ENCODE assay signal across 18 cellular contexts in genomic region chr10:78746178-78746763, GRCh38.
A peak's percentile ranks its signal among the peaks of the same experiment; 100 is the strongest.
DNase-seq lines count a peak whose midpoint lies in the region; ATAC-seq, FAIRE-seq and TF ChIP-seq lines count a peak whose summit lies in the region.
"Had no signal": no experiment of that assay in that cellular context is flagged by ENCODE, and none has a peak within 500 bp of the region (broad histone marks: within the 10 kb centered on the region; RNA-seq: fewer than 3 reads in every experiment).

No MANE protein-coding gene starts in this region.

- WGBS in H1 (ENCODE audit: extremely low coverage in 1 of 2, insufficient coverage in 1 of 2, insufficient read length in 1 of 2, insufficient replicate concordance in 2 of 2, low coverage in 1 of 2, low lambda C conversion rate in 2 of 2, missing lambda C conversion rate in 1 of 2), 2 experiments = 87% methylated on average over 9 of the region's 11 CpGs; no CpG with 5 or more reads in 1 of the 2 experiments
- WGBS in trophoblast cell (ENCODE audit: extremely low coverage, insufficient coverage, insufficient read length) = no CpG with 5 or more reads among the region's 11 CpGs

- no peak for TF ChIP-seq EP300 in H1 (IDR thresholded peaks at IDR 0.05; ENCODE audit: borderline replicate concordance in 1 of 2, low read depth in 2 of 2, low read length in 2 of 2)

- intact Hi-C loops in CD8-positive, alpha-beta T cell (cut with DNase I, micrococcal nuclease) = no loop called here
- intact Hi-C loops in PC-9 (cut with micrococcal nuclease; ENCODE audit: unreplicated experiment) (no loop called here), OCI-LY7 (cut with micrococcal nuclease; ENCODE audit: unreplicated experiment) (no loop called here)

- H3K9me3 ChIP-seq in CD8-positive, alpha-beta T cell (ENCODE audit: low read length) = no peaks in the 10 kb centered on the region
- no peaks in the 10 kb centered on the region for H3K9me3 ChIP-seq in H1 (ENCODE audit: insufficient read depth in 2 of 2, low read depth in 1 of 2, low read length in 1 of 2)
- H3K9me3 ChIP-seq in trophoblast cell (ENCODE audit: insufficient read depth, low read depth, low read length) = peaks cover 4% of the 10 kb centered on the region
- no peaks in the 10 kb centered on the region for H3K9me3 ChIP-seq in PC-9 (ENCODE audit: insufficient read depth, low read depth)
- H3K9me3 ChIP-seq in OCI-LY7 (ENCODE audit: low read length) = no peaks in the 10 kb centered on the region

- CTCF ChIA-PET in CD8-positive, alpha-beta T cell (lab: Charles Lee) = no interaction called here
- CTCF ChIA-PET in H1 (lab: Charles Lee; ENCODE audit: partially characterized antibody) = interaction anchor here (1.3 to 1.8 kb wide), 2 partner anchors 10 to 449 kb away, joined by 3 to 6 read pairs; no protein-coding TSS in a partner anchor
- CTCF ChIA-PET in PC-9 (lab: Charles Lee) = no interaction called here
- CTCF ChIA-PET in OCI-LY7 (lab: Charles Lee; ENCODE audit: unreplicated experiment) = no interaction called here

- no peak overlapping the region for H3K4me3 Mint-ChIP-seq in CD8-positive, alpha-beta T cell

- no peaks in the 10 kb centered on the region for H3K27me3 Mint-ChIP-seq in CD8-positive, alpha-beta T cell (ENCODE audit: low read depth)

- H2BK5ac ChIP-seq in H1 (ENCODE audit: low read depth, low read length) (no peak overlapping the region), trophoblast cell (ENCODE audit: low read depth, low read length, poor library complexity) (no peak overlapping the region)

- no peak overlapping the region for H3K4ac ChIP-seq in H1 (replicated peaks; ENCODE audit: insufficient read length, low read depth, low read length)
- no peak overlapping the region for H3K4ac ChIP-seq in trophoblast cell (ENCODE audit: low read depth, low read length)

- H4K8ac ChIP-seq in H1 (ENCODE audit: extremely low read depth, insufficient read depth, low read length) (no peak overlapping the region), trophoblast cell (ENCODE audit: low read depth, low read length) (no peak overlapping the region)

- no peaks in the 10 kb centered on the region for H3K27me3 ChIP-seq in CD8-positive, alpha-beta T cell (ENCODE audit: insufficient read depth, low read length)
- H3K27me3 ChIP-seq in H1 (replicated peaks in 1 of 4; ENCODE audit: control insufficient read depth in 3 of 4, extremely low read depth in 1 of 4, insufficient read depth in 3 of 4, low read length in 3 of 4) = no peaks in the 10 kb centered on the region; a peak in 2 of 7 replicates
- H3K27me3 ChIP-seq in trophoblast cell (ENCODE audit: insufficient read depth, low read length) = no peaks in the 10 kb centered on the region
- H3K27me3 ChIP-seq in PC-9 (ENCODE audit: insufficient read depth, low read depth) = no peaks in the 10 kb centered on the region

- no peak overlapping the region for H4K91ac ChIP-seq in H1 (replicated peaks; ENCODE audit: insufficient read length, low read length)
- peak overlapping the region; percentile 0 for H4K91ac ChIP-seq in trophoblast cell (ENCODE audit: low read depth, low read length)

- no peaks in the 10 kb centered on the region for H3K79me1 ChIP-seq in H1 (ENCODE audit: low read depth, low read length)
- H3K79me1 ChIP-seq in trophoblast cell (ENCODE audit: low read length) = peaks cover 18% of the 10 kb centered on the region

- BruUV-seq in PC-9 (replicated peaks; lab: Mats Ljungman, UMichigan) (no TSS peak), OCI-LY7 (replicated peaks; lab: Mats Ljungman, UMichigan) (no TSS peak)

- no peak for FAIRE-seq in H1 (lab: Jason Lieb, UNC)
- FAIRE-seq: A204.1, G401.6 had no signal

- H2AFZ ChIP-seq in H1 (ENCODE audit: low read length) = peak overlapping the region; percentile 58; the same call in 1 of the 2 replicates
- no peak overlapping the region for H2AFZ ChIP-seq in trophoblast cell (ENCODE audit: insufficient read depth, low read length, poor library complexity)
- H2AFZ ChIP-seq in PC-9 = no peak overlapping the region
- no peak overlapping the region for H2AFZ ChIP-seq in OCI-LY7 (ENCODE audit: low read length)

- 0 out of 2 replicates have a peak overlapping the region, but pooled peaks have one; percentile 61 for H2BK15ac ChIP-seq in H1 (ENCODE audit: low read length)

- peaks cover 19% of the 10 kb centered on the region for H3K4me1 Mint-ChIP-seq in CD8-positive, alpha-beta T cell (ENCODE audit: low read depth)

- no peak overlapping the region for H2BK20ac ChIP-seq in H1 (ENCODE audit: low read length)

- H3K23ac ChIP-seq in H1 (ENCODE audit: insufficient read length) (no peak overlapping the region), trophoblast cell (ENCODE audit: low read length) (no peak overlapping the region)

- H3K14ac ChIP-seq in H1 (ENCODE audit: insufficient read length) (no peak overlapping the region), trophoblast cell (ENCODE audit: low read length) (peak overlapping the region; percentile 16)

- POLR2A ChIA-PET in CD8-positive, alpha-beta T cell (lab: Charles Lee) = no interaction called here
- POLR2A ChIA-PET in H1 (lab: Charles Lee; ENCODE audit: partially characterized antibody) = no interaction called here
- POLR2A ChIA-PET in PC-9 (lab: Charles Lee; ENCODE audit: unreplicated experiment) = no interaction called here
- POLR2A ChIA-PET in OCI-LY7 (lab: Charles Lee) = no interaction called here

- peaks cover 21% of the 10 kb centered on the region for H3K4me1 ChIP-seq in CD8-positive, alpha-beta T cell (ENCODE audit: insufficient read depth, low read length)
- H3K4me1 ChIP-seq in H1 (replicated peaks in 1 of 4; ENCODE audit: control insufficient read depth in 3 of 4, insufficient read depth in 4 of 4, low read length in 3 of 4) = peaks cover 0 to 5% (median 3%) of the 10 kb centered on the region in 4 experiments; a peak in 3 of 7 replicates
- H3K4me1 ChIP-seq in trophoblast cell (ENCODE audit: control insufficient read depth in 1 of 2, insufficient read depth in 2 of 2, low read length in 2 of 2) = peaks cover 17 to 32% of the 10 kb centered on the region in 2 experiments
- no peaks in the 10 kb centered on the region for H3K4me1 ChIP-seq in PC-9 (replicated peaks; ENCODE audit: insufficient read depth)
- peaks cover 8% of the 10 kb centered on the region for H3K4me1 ChIP-seq in OCI-LY7 (ENCODE audit: insufficient read depth, low read length, poor library complexity, severe bottlenecking)

- ATAC-seq in CD8-positive, alpha-beta T cell = no peak
- ATAC-seq in GM19023 (IDR thresholded peaks at IDR 0.05; ENCODE audit: unreplicated experiment) (no peak), HG02571 (IDR thresholded peaks at IDR 0.05; ENCODE audit: unreplicated experiment) (no peak)
- ATAC-seq: HCT116 had no signal

- H2BK12ac ChIP-seq in H1 (ENCODE audit: low read depth, low read length) (0 out of 2 replicates have a peak overlapping the region, but pooled peaks have one; percentile 75), trophoblast cell (ENCODE audit: low read length) (peak overlapping the region; percentile 27)

- H3K36me3 Mint-ChIP-seq in CD8-positive, alpha-beta T cell = no peaks in the 10 kb centered on the region

- no peaks in the 10 kb centered on the region for H3K9me3 Mint-ChIP-seq in CD8-positive, alpha-beta T cell

- H4K20me1 ChIP-seq in H1 (replicated peaks in 1 of 2; ENCODE audit: control insufficient read depth in 1 of 2, insufficient read depth in 2 of 2, low read length in 2 of 2) = no peaks in the 10 kb centered on the region
- H4K20me1 ChIP-seq in PC-9 (ENCODE audit: insufficient read depth) = no peaks in the 10 kb centered on the region
- no peaks in the 10 kb centered on the region for H4K20me1 ChIP-seq in OCI-LY7 (ENCODE audit: insufficient read depth, low read length)

- H2BK120ac ChIP-seq in H1 (replicated peaks; ENCODE audit: low read depth, low read length) (no peak overlapping the region), trophoblast cell (ENCODE audit: insufficient read depth, low read length, poor library complexity) (peak overlapping the region; percentile 29)

- H4K5ac ChIP-seq in H1 (ENCODE audit: insufficient read length, low read depth, low read length) = no peak overlapping the region

- H3K27ac ChIP-seq in CD8-positive, alpha-beta T cell (ENCODE audit: low read depth, low read length) = no peak overlapping the region
- H3K27ac ChIP-seq in H1 (ENCODE audit: low read depth, low read length) (no peak overlapping the region), trophoblast cell (ENCODE audit: low read depth, low read length) (no peak overlapping the region), PC-9 (no peak overlapping the region), OCI-LY7 (ENCODE audit: low read depth, low read length, poor library complexity, severe bottlenecking) (no peak overlapping the region)
- H3K27ac ChIP-seq: HL-60, KMS-11 had no signal

- H3K18ac ChIP-seq in H1 (ENCODE audit: extremely low read depth, low read length) (no peak overlapping the region), trophoblast cell (ENCODE audit: low read length) (no peak overlapping the region)

- H3K56ac ChIP-seq in H1 (replicated peaks; ENCODE audit: insufficient read length, low read depth, low read length) = no peak overlapping the region

- H3K23me2 ChIP-seq in H1 (ENCODE audit: low read depth, low read length) = peaks cover 3% of the 10 kb centered on the region; the same call in 1 of the 2 replicates

- H3K27ac Mint-ChIP-seq in CD8-positive, alpha-beta T cell = peak overlapping the region; percentile 55

- no peaks in the 10 kb centered on the region for H3K9me2 ChIP-seq in PC-9 (ENCODE audit: insufficient read depth)
- H3K9me2 ChIP-seq in OCI-LY7 (ENCODE audit: insufficient read depth, low read length) = no peaks in the 10 kb centered on the region

- H4K12ac ChIP-seq in trophoblast cell (ENCODE audit: low read depth, low read length) = no peak overlapping the region

- DNase-seq in CD8-positive, alpha-beta T cell = no peak
- peak; percentile 22 for DNase-seq in NCI-H2227 treated with DMSO at 0.1 percent for 48 hours (lab: John Stamatoyannopoulos, UW)
- DNase-seq in H1 (ENCODE audit: low read depth in 1 of 2, low spot score in 2 of 2) = no peak
- DNase-seq in trophoblast cell = no peak
- no peak for DNase-seq in PC-9
- no peak for DNase-seq in OCI-LY7 (ENCODE audit: low spot score)
- DNase-seq: DND-41, MV-4-11, NCI-H1694 treated with DMSO at 0.1 percent for 48 hours, NCI-H226, NCI-H524 had no signal

- H3K4me2 ChIP-seq in H1 (ENCODE audit: insufficient read depth in 1 of 2, low read depth in 2 of 2, low read length in 2 of 2) (no peak overlapping the region), trophoblast cell (ENCODE audit: low read length) (no peak overlapping the region), PC-9 (no peak overlapping the region), OCI-LY7 (ENCODE audit: low read length) (no peak overlapping the region)
- H3K4me2 ChIP-seq: KMS-11 had no signal

- H3K9ac ChIP-seq in H1 (replicated peaks in 1 of 4; ENCODE audit: extremely low read depth in 1 of 4, low read depth in 3 of 4, low read length in 3 of 4) (no peak overlapping the region), trophoblast cell (ENCODE audit: low read length) (no peak overlapping the region)
- H3K9ac ChIP-seq: KMS-11 had no signal

- no peak for TF ChIP-seq CTCF in CD8-positive, alpha-beta T cell (IDR thresholded peaks at IDR 0.05)
- TF ChIP-seq CTCF in H1 (IDR thresholded peaks at IDR 0.05; ENCODE audit: control extremely low read depth in 1 of 3, insufficient read depth in 1 of 3, low read depth in 1 of 3, low read length in 3 of 3) (no peak), PC-9 (conservative IDR thresholded peaks at IDR 0.05) (no peak), OCI-LY7 (conservative IDR thresholded peaks at IDR 0.05; ENCODE audit: low read length) (no peak)

- H3K4me3 ChIP-seq in CD8-positive, alpha-beta T cell (ENCODE audit: low read depth, low read length) = no peak overlapping the region
- no peak overlapping the region for H3K4me3 ChIP-seq in H1 (ENCODE audit: extremely low read depth in 1 of 4, insufficient read depth in 2 of 4, low read depth in 3 of 4, low read length in 4 of 4)
- H3K4me3 ChIP-seq in trophoblast cell (ENCODE audit: low read depth, low read length) = no peak overlapping the region
- H3K4me3 ChIP-seq in PC-9 = no peak overlapping the region
- H3K4me3 ChIP-seq in OCI-LY7 (ENCODE audit: low read depth, low read length, poor library complexity, severe bottlenecking) = no peak overlapping the region

- H3F3A ChIP-seq in PC-9 (ENCODE audit: insufficient read depth, low read depth) = no peaks in the 10 kb centered on the region

- no peak for TF ChIP-seq POLR2A in H1 (IDR thresholded peaks at IDR 0.05; ENCODE audit: control extremely low read depth in 1 of 2, low read depth in 2 of 2, low read length in 2 of 2)

- no peaks in the 10 kb centered on the region for H3K36me3 ChIP-seq in CD8-positive, alpha-beta T cell (ENCODE audit: insufficient read depth, low read length)
- H3K36me3 ChIP-seq in H1 (ENCODE audit: control insufficient read depth in 2 of 4, insufficient read depth in 4 of 4, low read length in 3 of 4) = no peaks in the 10 kb centered on the region
- no peaks in the 10 kb centered on the region for H3K36me3 ChIP-seq in trophoblast cell (ENCODE audit: control insufficient read depth in 1 of 2, insufficient read depth in 2 of 2, low read length in 2 of 2)
- H3K36me3 ChIP-seq in PC-9 (ENCODE audit: low read depth) = no peaks in the 10 kb centered on the region
- H3K36me3 ChIP-seq in OCI-LY7 (ENCODE audit: insufficient read depth, low read length) = no peaks in the 10 kb centered on the region

- H3K79me2 ChIP-seq in H1 (ENCODE audit: control insufficient read depth in 1 of 2, insufficient read depth in 2 of 2, low read length in 2 of 2) = no peaks in the 10 kb centered on the region
- no peaks in the 10 kb centered on the region for H3K79me2 ChIP-seq in trophoblast cell (ENCODE audit: control insufficient read depth, insufficient read depth, low read length, poor library complexity)
- no peaks in the 10 kb centered on the region for H3K79me2 ChIP-seq in PC-9 (ENCODE audit: low read depth)
- no peaks in the 10 kb centered on the region for H3K79me2 ChIP-seq in OCI-LY7 (ENCODE audit: insufficient read depth, low read depth, low read length)

- H2AK5ac ChIP-seq in H1 (ENCODE audit: low read depth, low read length) (no peak overlapping the region), trophoblast cell (ENCODE audit: low read length) (no peak overlapping the region)

- TF ChIP-seq RAD21 in H1 (IDR thresholded peaks at IDR 0.05 in 1 of 2, conservative IDR thresholded peaks at IDR 0.05 in 1 of 2; ENCODE audit: low read depth in 2 of 2, low read length in 2 of 2) = no peak
